Comparison of ENCODE assay signal across 26 cellular contexts in the genomic region with DNA sequence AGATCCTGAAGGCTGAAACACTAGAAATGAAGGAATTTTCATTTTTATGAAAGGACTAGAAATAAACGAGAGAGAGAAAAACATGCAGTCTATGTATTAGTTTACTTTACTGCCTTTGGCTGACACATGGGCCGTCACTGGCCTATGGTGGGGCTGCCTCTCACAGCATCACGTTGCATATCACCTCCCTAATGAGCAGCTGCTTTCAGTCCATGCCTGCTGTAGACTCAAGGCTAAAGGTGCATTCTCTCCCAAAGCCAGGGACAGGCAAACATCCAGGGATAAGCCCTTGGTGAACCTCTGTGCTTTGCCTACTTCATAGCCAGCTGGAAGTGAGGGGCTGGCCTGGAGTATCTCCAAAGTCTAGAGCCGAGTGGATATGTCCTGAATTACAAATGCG.
"Had no signal": no experiment of that assay in that cellular context is flagged by ENCODE, and none has a peak within 500 bp of the region (broad histone marks: within the 10 kb centered on the region; RNA-seq: fewer than 3 reads in every experiment).

No MANE protein-coding gene starts in this region.

- H3K9me3 Mint-ChIP-seq: memory B cell; natural killer cell; neural crest cell; stimulated activated naive B cell treated with anti-CD40 and anti-IgM and Interleukin-4, amounts not matched to agents 10 μg/mL and 1 μg/mL and 100 μg/mL, for 72 hours had no signal

- H3K4me3 Mint-ChIP-seq: memory B cell; naive B cell; natural killer cell; neural crest cell; stimulated activated naive B cell treated with anti-CD40 and anti-IgM and Interleukin-4, amounts not matched to agents 10 μg/mL and 1 μg/mL and 100 μg/mL, for 72 hours had no signal

- H3K4me1 Mint-ChIP-seq: memory B cell; naive B cell; natural killer cell; neural crest cell; stimulated activated naive B cell treated with anti-CD40 and anti-IgM and Interleukin-4, amounts not matched to agents 10 μg/mL and 1 μg/mL and 100 μg/mL, for 72 hours had no signal

- H3K9me3 ChIP-seq: heart right ventricle, left ventricle myocardium inferior, pancreas, right atrium auricular region, right lobe of liver, stomach, thoracic aorta, tibial artery, upper lobe of right lung had no signal

- H3K79me2 ChIP-seq: hepatocyte had no signal

- H3K27ac ChIP-seq: heart right ventricle, hepatocyte, left ventricle myocardium inferior, pancreas, right atrium auricular region, right lobe of liver, skin epidermis, stomach, thoracic aorta, tibial artery, upper lobe of right lung had no signal

- H3K4me1 ChIP-seq: heart right ventricle, left ventricle myocardium inferior, pancreas, right atrium auricular region, right lobe of liver, stomach, upper lobe of right lung had no signal

- H3K27ac Mint-ChIP-seq: memory B cell; naive B cell; natural killer cell; progenitor cell of endocrine pancreas; stimulated activated naive B cell treated with anti-CD40 and anti-IgM and Interleukin-4, amounts not matched to agents 10 μg/mL and 1 μg/mL and 100 μg/mL, for 72 hours had no signal

- FAIRE-seq: pancreas, urothelium cell line had no signal

- H2AFZ ChIP-seq: hepatocyte had no signal

- H3K36me3 Mint-ChIP-seq: memory B cell; naive B cell; natural killer cell; stimulated activated naive B cell treated with anti-CD40 and anti-IgM and Interleukin-4, amounts not matched to agents 10 μg/mL and 1 μg/mL and 100 μg/mL, for 72 hours had no signal

- H3K4me2 ChIP-seq: hepatocyte had no signal

- H3K27me3 Mint-ChIP-seq: naive B cell; progenitor cell of endocrine pancreas; stimulated activated naive B cell treated with anti-CD40 and anti-IgM and Interleukin-4, amounts not matched to agents 10 μg/mL and 1 μg/mL and 100 μg/mL, for 72 hours had no signal

- H3K4me3 ChIP-seq: heart right ventricle, hepatocyte, left ventricle myocardium inferior, lung, pancreas, right atrium auricular region, right lobe of liver, skin epidermis, stomach, thoracic aorta, tibial artery, upper lobe of right lung had no signal

- ATAC-seq: heart right ventricle; natural killer cell; pancreas; right lobe of liver; stimulated activated naive B cell treated with anti-CD40 and anti-IgM and Interleukin-4, amounts not matched to agents 10 μg/mL and 1 μg/mL and 100 μg/mL, for 72 hours; stimulated activated naive CD8-positive, alpha-beta T cell treated with anti-CD3 and anti-CD28 coated beads, Interleukin-15, Interleukin-2, amounts not matched to agents 100 U/mL and 50 U/mL, for 24 hours; upper lobe of right lung had no signal

- DNase-seq: heart right ventricle; islet precursor cell; left ventricle myocardium inferior; naive B cell; natural killer cell; pancreas; right lobe of liver; stimulated activated CD4-positive, alpha-beta T cell treated with anti-CD3 and anti-CD28 coated beads, Interleukin-12 subunit alpha, Interleukin-12 subunit beta, amount 100 ng/mL, for 4 hours; stimulated activated CD4-positive, alpha-beta T cell treated with anti-CD3 and anti-CD28 coated beads, Interleukin-15, amount 100 ng/mL, for 24 hours; stimulated activated CD4-positive, alpha-beta T cell treated with anti-CD3 and anti-CD28 coated beads, Interleukin-2, amount 100 ng/mL, for 24 hours; stimulated activated CD4-positive, alpha-beta T cell treated with anti-CD3 and anti-CD28 coated beads, Interleukin-4, amount 100 ng/mL, for 1 hour; stimulated activated naive B cell treated with anti-CD40 and anti-IgM and Interleukin-4, amounts not matched to agents 10 μg/mL and 1 μg/mL and 100 μg/mL, for 72 hours; stimulated activated naive CD8-positive, alpha-beta T cell treated with anti-CD3 and anti-CD28 coated beads, Interleukin-15, Interleukin-2, amounts not matched to agents 100 U/mL and 50 U/mL, for 24 hours; stomach; tibial artery; trophoblast cell; upper lobe of right lung had no signal

- H3K27me3 ChIP-seq: heart right ventricle, hepatocyte, pancreas, right atrium auricular region, right lobe of liver, stomach, tibial artery, upper lobe of right lung had no signal

- H3K36me3 ChIP-seq: heart right ventricle, left ventricle myocardium inferior, pancreas, right atrium auricular region, right lobe of liver, stomach, thoracic aorta, tibial artery, upper lobe of right lung had no signal
